In the genomic region with DNA sequence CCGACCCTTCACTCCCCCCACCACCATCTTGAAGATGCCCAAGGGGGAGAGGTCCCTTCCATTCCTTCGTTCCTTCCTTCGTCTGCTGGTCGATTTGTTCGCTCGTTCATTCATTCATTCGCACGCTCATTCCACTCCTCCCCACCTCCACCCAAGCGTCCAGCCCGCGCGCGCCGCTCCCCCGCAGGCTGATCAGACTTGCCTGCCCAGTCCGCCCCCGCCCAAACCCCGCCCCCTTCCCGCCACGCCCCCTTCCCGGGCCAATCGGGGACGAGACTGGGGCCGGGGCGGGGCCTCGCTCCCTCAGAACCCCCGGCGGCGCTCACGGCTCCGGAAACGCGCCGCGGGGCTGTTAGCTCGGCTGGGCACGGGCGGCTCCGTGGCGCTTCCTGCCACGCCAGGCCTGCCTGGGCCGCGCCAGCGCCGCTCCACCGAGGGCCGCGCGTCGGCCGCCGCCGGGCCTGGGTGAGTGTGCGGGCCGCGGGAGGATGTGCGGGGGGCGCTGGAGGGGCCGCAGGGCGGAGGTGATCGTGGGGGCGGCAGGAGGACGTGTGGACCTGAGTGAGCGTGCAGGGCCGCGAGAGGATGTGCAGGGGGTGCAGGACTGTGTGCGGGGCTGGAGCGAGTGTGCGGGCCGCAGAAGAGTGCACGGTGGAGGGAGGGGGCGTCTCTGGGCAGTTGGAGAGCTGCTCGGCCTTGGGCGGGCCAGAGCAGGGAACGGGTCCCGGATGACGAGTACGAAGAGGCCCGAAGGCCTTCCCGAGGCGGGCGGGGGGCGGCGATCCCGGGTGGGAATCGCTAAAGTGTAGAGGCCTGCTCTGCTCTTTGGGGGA, we compare ENCODE assay signal across 8 cellular contexts. TPM values are rescaled to one million over a fixed set of nuclear protein-coding genes. Genes with fewer than 3 reads are reported as not detected.
DNase-seq lines count a peak whose midpoint lies in the region; ATAC-seq and TF ChIP-seq lines count a peak whose summit lies in the region.

A gene with protein sequence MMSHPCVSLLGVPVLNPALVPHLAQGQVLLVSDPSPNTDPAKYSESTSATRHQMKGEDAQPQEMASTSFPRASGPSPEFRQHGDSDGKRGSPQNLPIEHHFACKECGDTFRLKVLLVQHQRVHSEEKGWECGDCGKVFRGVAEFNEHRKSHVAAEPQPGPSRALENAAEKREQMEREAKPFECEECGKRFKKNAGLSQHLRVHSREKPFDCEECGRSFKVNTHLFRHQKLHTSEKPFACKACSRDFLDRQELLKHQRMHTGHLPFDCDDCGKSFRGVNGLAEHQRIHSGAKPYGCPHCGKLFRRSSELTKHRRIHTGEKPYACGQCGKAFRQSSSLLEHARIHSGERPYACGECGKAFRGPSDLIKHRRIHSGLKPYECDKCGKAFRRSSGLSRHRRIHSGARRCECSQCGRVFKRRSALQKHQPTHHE (plus strand): TSS at position 333 of the 833 bp plus-strand sequence. CDS start 2,527 bp downstream, outside the sequence.

- ATAC-seq in GM18909 (IDR thresholded peaks at IDR 0.05; ENCODE audit: poor library complexity, unreplicated experiment) (peak; percentile 86), HG03139 (IDR thresholded peaks at IDR 0.05; ENCODE audit: unreplicated experiment) (peak; percentile 93)

- no peak for TF ChIP-seq CTCF in AG09319 (IDR thresholded peaks at IDR 0.05; ENCODE audit: low read depth, low read length)

- DNase-seq in AG09319 (ENCODE audit: extremely low read depth, low read depth) (peak; percentile 35), NCI-H345 (lab: John Stamatoyannopoulos, UW) (peak; percentile 80), cerebellum (ENCODE audit: low spot score) (peak; percentile 90), kidney tubule cell (ENCODE audit: low spot score) (peak; percentile 74)
- DNase-seq in activated CD4-positive, alpha-beta T cell treated with anti-CD3 and anti-CD28 coated beads for 24 hours (ENCODE audit: low read depth in 2 of 2): peak; percentile 61 to 68
- peak; percentile 60 to 65 for DNase-seq in stimulated activated CD4-positive, alpha-beta T cell treated with anti-CD3 and anti-CD28 coated beads, Interleukin-15, amount 100 ng/mL, for 48 hours (ENCODE audit: low read depth in 2 of 2)

RNA-seq across cellular contexts. Expression of the gene that starts here (rescaled TPM):
- 12.2 TPM for total RNA-seq in cerebellum

Comparison
In these comparisons a context has a peak if more than half of its experiments do, and no peak if none do; other contexts are left out.
1. Peak in every context shown above with its lines: DNase-seq and ATAC-seq.
2. DNase-seq: peak in every context shown above with its lines; median percentile 90 in cerebellum; 80 in NCI-H345; 74 in kidney tubule cell; 64 in activated CD4-positive, alpha-beta T cell treated with anti-CD3 and anti-CD28 coated beads for 24 hours; 62 in stimulated activated CD4-positive, alpha-beta T cell treated with anti-CD3 and anti-CD28 coated beads, Interleukin-15, amount 100 ng/mL, for 48 hours; 35 in AG09319.